In the genomic region with DNA sequence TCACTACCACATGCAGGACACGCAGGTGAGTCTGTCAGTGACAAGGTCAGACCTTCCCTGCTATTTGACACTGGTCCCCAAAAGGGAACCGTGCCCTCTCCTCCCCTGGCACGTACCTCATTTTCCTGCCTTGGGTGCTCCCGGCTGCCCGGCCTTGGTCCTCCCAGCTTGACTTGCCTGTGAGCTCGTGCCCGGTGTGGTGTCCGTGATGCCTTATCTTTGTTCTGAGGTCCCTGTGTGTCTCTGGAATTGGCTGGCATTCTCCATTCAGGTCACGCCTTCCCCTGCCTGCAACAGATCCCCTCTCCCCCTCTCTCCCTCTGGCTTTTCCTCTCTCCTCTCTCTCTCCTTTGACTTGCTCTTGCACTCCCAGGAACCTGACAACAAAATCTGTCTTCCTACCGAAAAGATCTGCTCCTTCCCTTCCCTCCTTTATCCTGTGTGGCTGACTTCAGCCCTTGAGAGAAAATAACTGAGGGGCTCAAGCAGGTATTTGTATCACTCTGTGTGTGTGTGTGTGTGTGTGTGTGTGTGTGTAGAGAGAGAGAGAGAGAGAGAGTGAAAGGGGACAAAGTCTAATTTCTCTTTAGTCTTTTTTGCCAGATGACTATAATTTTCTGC, we compare ENCODE assay signal across 9 cellular contexts. TPM values are rescaled to one million over a fixed set of nuclear protein-coding genes. Genes with fewer than 3 reads are reported as not detected.
DNase-seq lines count a peak whose midpoint lies in the region; ATAC-seq, FAIRE-seq and TF ChIP-seq lines count a peak whose summit lies in the region.
"Had no signal": no experiment of that assay in that cellular context is flagged by ENCODE, and none has a peak within 500 bp of the region (broad histone marks: within the 10 kb centered on the region; RNA-seq: fewer than 3 reads in every experiment).

A gene with protein sequence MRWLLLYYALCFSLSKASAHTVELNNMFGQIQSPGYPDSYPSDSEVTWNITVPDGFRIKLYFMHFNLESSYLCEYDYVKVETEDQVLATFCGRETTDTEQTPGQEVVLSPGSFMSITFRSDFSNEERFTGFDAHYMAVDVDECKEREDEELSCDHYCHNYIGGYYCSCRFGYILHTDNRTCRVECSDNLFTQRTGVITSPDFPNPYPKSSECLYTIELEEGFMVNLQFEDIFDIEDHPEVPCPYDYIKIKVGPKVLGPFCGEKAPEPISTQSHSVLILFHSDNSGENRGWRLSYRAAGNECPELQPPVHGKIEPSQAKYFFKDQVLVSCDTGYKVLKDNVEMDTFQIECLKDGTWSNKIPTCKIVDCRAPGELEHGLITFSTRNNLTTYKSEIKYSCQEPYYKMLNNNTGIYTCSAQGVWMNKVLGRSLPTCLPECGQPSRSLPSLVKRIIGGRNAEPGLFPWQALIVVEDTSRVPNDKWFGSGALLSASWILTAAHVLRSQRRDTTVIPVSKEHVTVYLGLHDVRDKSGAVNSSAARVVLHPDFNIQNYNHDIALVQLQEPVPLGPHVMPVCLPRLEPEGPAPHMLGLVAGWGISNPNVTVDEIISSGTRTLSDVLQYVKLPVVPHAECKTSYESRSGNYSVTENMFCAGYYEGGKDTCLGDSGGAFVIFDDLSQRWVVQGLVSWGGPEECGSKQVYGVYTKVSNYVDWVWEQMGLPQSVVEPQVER (minus strand): TSS at position 226 of the 621 bp plus-strand sequence. CDS start 105 bp downstream, at position 121.

- H3K9me3 ChIP-seq in NT2/D1 (ENCODE audit: insufficient read depth, low read length) (no peaks in the 10 kb centered on the region), mucosa of rectum (ENCODE audit: control insufficient read depth in 2 of 2, low read length in 2 of 2) (no peaks in the 10 kb centered on the region), transverse colon (no peaks in the 10 kb centered on the region)

- no peaks in the 10 kb centered on the region for H3K27me3 ChIP-seq in NT2/D1 (ENCODE audit: insufficient read depth, insufficient read length)
- H3K27me3 ChIP-seq in mucosa of rectum (ENCODE audit: control insufficient read depth in 2 of 2, insufficient read depth in 2 of 2, low read length in 2 of 2): peaks cover 0 to 6% of the 10 kb centered on the region in 2 donors
- H3K27me3 ChIP-seq in transverse colon: no peaks in the 10 kb centered on the region

- TF ChIP-seq POLR2A in transverse colon (IDR thresholded peaks at IDR 0.05): no peak

- TF ChIP-seq CTCF in fibroblast of villous mesenchyme (IDR thresholded peaks at IDR 0.05; ENCODE audit: insufficient read depth, low read depth, low read length) (no peak), transverse colon (IDR thresholded peaks at IDR 0.05) (no peak)

- no peak for TF ChIP-seq EP300 in transverse colon (IDR thresholded peaks at IDR 0.05; ENCODE audit: low read depth)

- H3K9ac ChIP-seq in NT2/D1 (ENCODE audit: insufficient read length, low read depth) (peak within 1 kb of the TSS; percentile 22), mucosa of rectum (ENCODE audit: low read depth in 1 of 2, low read length in 2 of 2) (peak within 1 kb of the TSS in 1 of 2 donors; percentile 46)

- peak within 1 kb of the TSS; percentile 41 for H3K4me3 ChIP-seq in NT2/D1 (ENCODE audit: insufficient read length, low read depth)
- peak within 1 kb of the TSS; percentile 74 for H3K4me3 ChIP-seq in fibroblast of villous mesenchyme (ENCODE audit: low read depth, low read length)
- peak within 1 kb of the TSS; percentile 27 to 45 for H3K4me3 ChIP-seq in mucosa of rectum (ENCODE audit: low read length in 2 of 2)
- peak within 1 kb of the TSS; percentile 3 to 38 (median 16) for H3K4me3 ChIP-seq in transverse colon

- FAIRE-seq in RCC 7860 (lab: Jason Lieb, UNC): no peak

- intact Hi-C loops in transverse colon (cut with DNase I; ENCODE audit: low total_unique reads): loop anchor here (10.0 kb wide), 1 partner anchor 67 kb away; no protein-coding TSS in a partner anchor

- H3K36me3 ChIP-seq in NT2/D1 (ENCODE audit: insufficient read depth, insufficient read length, low read length) (no peaks in the 10 kb centered on the region), mucosa of rectum (ENCODE audit: control insufficient read depth in 2 of 2, insufficient read depth in 2 of 2, low read length in 2 of 2) (no peaks in the 10 kb centered on the region), transverse colon (no peaks in the 10 kb centered on the region)

- H3K27ac ChIP-seq in mucosa of rectum (ENCODE audit: low read depth in 2 of 2, low read length in 2 of 2): peak within 1 kb of the TSS; percentile 40 to 60
- peak within 1 kb of the TSS; percentile 41 to 85 (median 66) for H3K27ac ChIP-seq in transverse colon

- no peak for ATAC-seq in HG03457 (IDR thresholded peaks at IDR 0.05; ENCODE audit: unreplicated experiment)
- no peak for ATAC-seq in GM21423 (IDR thresholded peaks at IDR 0.05; ENCODE audit: unreplicated experiment)

- H3K4me1 ChIP-seq in NT2/D1 (ENCODE audit: insufficient read depth, insufficient read length) (no peaks in the 10 kb centered on the region), mucosa of rectum (ENCODE audit: control insufficient read depth in 2 of 2, insufficient read depth in 2 of 2, low read length in 2 of 2) (no peaks in the 10 kb centered on the region), transverse colon (peaks cover 0 to 10% (median 6%) of the 10 kb centered on the region in 4 donors)

- 27 to 45% methylated on average over 2 to 9 of the region's 10 CpGs for WGBS in transverse colon (ENCODE audit: low coverage in 1 of 2), 2 donors

- in situ Hi-C loops in transverse colon (cut with MboI; ENCODE audit: low pct_ligation_motif_present in 1 of 4, low pct_unique_long_range_greater_than_20kb in 1 of 4, low sequenced_read_pairs in 3 of 4): no loop called here

- peak; percentile 44 for DNase-seq in NT2/D1 (ENCODE audit: low read depth, low spot score)
- peak; percentile 73 for DNase-seq in fibroblast of villous mesenchyme (ENCODE audit: low read depth)
- DNase-seq in transverse colon: no peak
- no peak for DNase-seq in RCC 7860 (ENCODE audit: low spot score)
- DNase-seq in superior temporal gyrus (ENCODE audit: extremely low spot score): no peak
- DNase-seq: NCI-H2171 had no signal

RNA-seq across cellular contexts. Expression of the gene that starts here (rescaled TPM):
- 198 and 209 TPM in 2 replicates for total RNA-seq in fibroblast of villous mesenchyme
- 10 to 100 TPM in 2 of 4 donors, 1 to 10 TPM in 2; 4.5 to 45.2 (median 13.9) TPM for total RNA-seq in transverse colon

Comparison
In these comparisons a context has a peak if more than half of its experiments do, and no peak if none do; other contexts are left out.
1. DNase-seq: peak in NT2/D1 (single experiment) and fibroblast of villous mesenchyme (single experiment); none in transverse colon (single experiment), RCC 7860 (single experiment) and superior temporal gyrus (single experiment).
2. H3K4me3 ChIP-seq: peak in every context shown above with its lines; median percentile 74 in fibroblast of villous mesenchyme; 41 in NT2/D1; 36 in mucosa of rectum; 16 in transverse colon.